Comparison of ENCODE assay signal across 8 cellular contexts in genomic region chr14:23071244-23071974, GRCh38.
A peak's percentile ranks its signal among the peaks of the same experiment; 100 is the strongest.
DNase-seq lines count a peak whose midpoint lies in the region; ATAC-seq and TF ChIP-seq lines count a peak whose summit lies in the region.

No MANE protein-coding gene starts in this region.

- no peak for TF ChIP-seq CTCF in AG09309 (IDR thresholded peaks at IDR 0.05; ENCODE audit: control insufficient read depth, insufficient read depth, low read depth, low read length, missing control alignments)

- DNase-seq in AG09309 (ENCODE audit: low read depth) (peak; percentile 73), middle frontal gyrus (ENCODE audit: extremely low spot score, low spot score) (peak; percentile 54), Kasumi-1 (lab: John Stamatoyannopoulos, UW) (no peak)
- peak; percentile 71 to 73 for DNase-seq in activated CD4-positive, alpha-beta T cell treated with anti-CD3 and anti-CD28 coated beads, Interleukin-2, amount 50 U/mL, for 4 hours
- DNase-seq in stimulated activated CD8-positive, alpha-beta memory T cell treated with anti-CD3 and anti-CD28 coated beads, Interleukin-2, amount 100 ng/mL, for 48 hours (ENCODE audit: low read depth in 2 of 2): peak; percentile 60 to 63

- no peaks in the 10 kb centered on the region for H3K9me3 ChIP-seq in endocrine pancreas (ENCODE audit: control insufficient read depth, low read length)

- peaks cover 11% of the 10 kb centered on the region for H3K36me3 ChIP-seq in endocrine pancreas (ENCODE audit: control insufficient read depth, insufficient read depth, low read length)

- peak overlapping the region; percentile 95 for H3K4me3 ChIP-seq in AG09309 (ENCODE audit: control insufficient read depth, low read depth, low read length)
- peak overlapping the region; percentile 71 for H3K4me3 ChIP-seq in endocrine pancreas (ENCODE audit: control insufficient read depth, insufficient read depth, low read length)

- H3K4me1 ChIP-seq in endocrine pancreas (ENCODE audit: control insufficient read depth, insufficient read depth, low read length): peaks cover 6% of the 10 kb centered on the region

- H3K27me3 ChIP-seq in endocrine pancreas (ENCODE audit: control insufficient read depth, insufficient read depth, low read length): no peaks in the 10 kb centered on the region

- ATAC-seq in GM19372 (IDR thresholded peaks at IDR 0.05; ENCODE audit: low read depth, unreplicated experiment) (peak; percentile 90), HG03571 (IDR thresholded peaks at IDR 0.05; ENCODE audit: unreplicated experiment) (peak; percentile 76)

- peak overlapping the region; percentile 92 for H3K9ac ChIP-seq in endocrine pancreas (ENCODE audit: control insufficient read depth, insufficient read depth, low read length)

Comparison
In these comparisons a context has a peak if more than half of its experiments do, and no peak if none do; other contexts are left out.
1. DNase-seq: peak in AG09309 (single experiment), activated CD4-positive, alpha-beta T cell treated with anti-CD3 and anti-CD28 coated beads, Interleukin-2, amount 50 U/mL, for 4 hours (2 of 2), middle frontal gyrus (single experiment) and stimulated activated CD8-positive, alpha-beta memory T cell treated with anti-CD3 and anti-CD28 coated beads, Interleukin-2, amount 100 ng/mL, for 48 hours (2 of 2); none in Kasumi-1 (0 of 2).